Comparison of ENCODE assay signal across 1 cellular context in the genomic region with DNA sequence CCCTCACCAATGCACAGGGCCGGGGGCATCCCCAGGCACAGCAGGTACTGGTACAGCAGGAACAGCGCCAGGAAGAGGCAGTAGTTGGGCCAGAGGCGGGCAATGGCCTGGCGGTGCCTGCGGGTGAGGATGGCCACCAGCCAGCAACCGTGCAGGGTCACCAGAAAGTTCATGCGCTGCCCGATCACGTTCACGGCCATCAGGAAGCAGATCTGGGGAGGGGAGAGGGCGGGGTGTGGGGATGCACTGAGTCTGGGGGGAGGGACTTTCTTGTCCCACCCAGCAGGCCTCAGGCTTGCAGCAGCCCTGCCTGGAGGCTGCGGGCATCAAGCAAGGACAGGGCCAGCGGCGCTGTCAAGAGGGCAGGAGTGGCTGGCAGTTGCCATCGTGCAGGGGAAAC.
TF ChIP-seq lines count a peak whose summit lies in the region.

No MANE protein-coding gene starts in this region.

TF ChIP-seq in IMR-90, 13 proteins besides CTCF, POLR2A, EP300 and RAD21:
- no peak for TF ChIP-seq RFX5 (IDR thresholded peaks at IDR 0.05; ENCODE audit: low read depth, low read length)
- TF ChIP-seq BHLHE40 (IDR thresholded peaks at IDR 0.05; ENCODE audit: low read depth, low read length) = no peak
- TF ChIP-seq CEBPB (IDR thresholded peaks at IDR 0.05; ENCODE audit: low read depth, low read length) = no peak
- no peak for TF ChIP-seq MAFK (IDR thresholded peaks at IDR 0.05; ENCODE audit: low read depth, low read length)
- TF ChIP-seq, protein P1, sequence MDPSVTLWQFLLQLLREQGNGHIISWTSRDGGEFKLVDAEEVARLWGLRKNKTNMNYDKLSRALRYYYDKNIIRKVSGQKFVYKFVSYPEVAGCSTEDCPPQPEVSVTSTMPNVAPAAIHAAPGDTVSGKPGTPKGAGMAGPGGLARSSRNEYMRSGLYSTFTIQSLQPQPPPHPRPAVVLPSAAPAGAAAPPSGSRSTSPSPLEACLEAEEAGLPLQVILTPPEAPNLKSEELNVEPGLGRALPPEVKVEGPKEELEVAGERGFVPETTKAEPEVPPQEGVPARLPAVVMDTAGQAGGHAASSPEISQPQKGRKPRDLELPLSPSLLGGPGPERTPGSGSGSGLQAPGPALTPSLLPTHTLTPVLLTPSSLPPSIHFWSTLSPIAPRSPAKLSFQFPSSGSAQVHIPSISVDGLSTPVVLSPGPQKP (IDR thresholded peaks at IDR 0.05; ENCODE audit: borderline replicate concordance, low read depth, low read length) = no peak
- no peak for TF ChIP-seq NFE2L2 (IDR thresholded peaks at IDR 0.05; ENCODE audit: low read depth, low read length)
- no peak for TF ChIP-seq FOS (IDR thresholded peaks at IDR 0.05; ENCODE audit: low read depth, low read length)
